16 cellular contexts compared by ENCODE assay signal in the genomic region with DNA sequence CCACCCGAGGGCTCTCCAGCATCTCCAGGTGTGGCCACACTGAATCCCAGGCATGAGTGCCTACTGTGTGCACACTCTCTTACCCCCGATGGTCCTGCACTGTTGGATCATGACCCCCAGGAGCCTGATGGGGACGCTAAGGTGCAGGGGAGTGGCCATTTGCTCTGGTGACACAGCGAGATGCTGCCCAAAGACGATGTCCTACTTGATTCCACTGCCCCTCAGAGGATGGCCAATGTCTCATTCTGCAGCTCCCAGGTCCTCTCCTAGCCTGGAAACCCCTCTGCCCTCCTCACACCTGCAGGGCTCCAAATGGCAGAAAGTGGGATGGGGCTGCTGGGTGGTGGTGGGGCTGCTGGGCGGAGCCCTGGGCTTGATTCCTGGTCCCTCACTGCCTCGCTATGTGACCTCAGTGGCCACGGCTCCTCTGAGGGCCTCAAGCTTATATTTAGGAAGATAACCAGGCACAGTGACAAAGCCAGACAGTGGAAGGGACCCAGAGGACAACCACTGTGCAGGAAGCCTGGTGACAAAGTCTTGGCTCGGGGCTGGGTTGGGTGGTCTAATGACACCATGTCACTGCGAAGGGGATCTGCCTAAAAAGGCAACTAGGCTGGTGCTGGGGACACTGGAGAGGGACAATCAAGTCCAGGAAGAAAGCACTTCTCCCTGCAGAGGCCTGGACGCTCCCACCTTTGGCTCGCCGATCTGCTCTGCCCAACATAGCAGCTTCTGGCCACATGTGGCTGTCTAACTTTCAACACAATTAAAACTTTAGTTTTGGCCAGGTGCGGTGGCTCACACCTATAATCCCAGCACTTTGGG. TPM values are rescaled to one million over a fixed set of nuclear protein-coding genes. Genes with fewer than 3 reads are reported as not detected.
"Had no signal": no experiment of that assay in that cellular context is flagged by ENCODE, and none has a peak within 500 bp of the region (broad histone marks: within the 10 kb centered on the region; RNA-seq: fewer than 3 reads in every experiment).

No MANE protein-coding gene starts in this region.

- H3K9me3 ChIP-seq: esophagus squamous epithelium had no signal

- H3K4me3 ChIP-seq: esophagus squamous epithelium had no signal

- ATAC-seq: activated CD8-positive, alpha-beta memory T cell treated with anti-CD3 and anti-CD28 coated beads, Interleukin-2, amount 10 ng/mL, durations not matched to agents 7 days and 5 days; foreskin keratinocyte had no signal

- H3K36me3 Mint-ChIP-seq: activated CD8-positive, alpha-beta memory T cell treated with anti-CD3 and anti-CD28 coated beads, Interleukin-2, amount 10 ng/mL, durations not matched to agents 7 days and 5 days; activated naive CD8-positive, alpha-beta T cell treated with anti-CD3 and anti-CD28 coated beads for 36 hours; naive B cell had no signal

- H3K4me3 Mint-ChIP-seq: activated CD8-positive, alpha-beta memory T cell treated with anti-CD3 and anti-CD28 coated beads, Interleukin-2, amount 10 ng/mL, durations not matched to agents 7 days and 5 days; activated naive CD8-positive, alpha-beta T cell treated with anti-CD3 and anti-CD28 coated beads for 36 hours; activated T-cell treated with anti-CD3 and anti-CD28 coated beads, Interleukin-2, amount 50 U/mL, for 24 hours; stimulated activated naive CD8-positive, alpha-beta T cell treated with anti-CD3 and anti-CD28 coated beads, Interleukin-15, Interleukin-2, amounts not matched to agents 100 ng/mL and 50 ng/mL, for 24 hours had no signal

- H3K27me3 ChIP-seq: foreskin keratinocyte had no signal

- H3K27ac ChIP-seq: foreskin keratinocyte had no signal

- H3K27me3 Mint-ChIP-seq: activated CD8-positive, alpha-beta memory T cell treated with anti-CD3 and anti-CD28 coated beads, Interleukin-2, amount 10 ng/mL, durations not matched to agents 7 days and 5 days; activated T-cell treated with anti-CD3 and anti-CD28 coated beads, Interleukin-2, amount 50 U/mL, for 24 hours; stimulated activated naive CD8-positive, alpha-beta T cell treated with anti-CD3 and anti-CD28 coated beads, Interleukin-15, Interleukin-2, amounts not matched to agents 100 ng/mL and 50 ng/mL, for 24 hours had no signal

- DNase-seq: activated CD4-positive, alpha-beta T cell treated with anti-CD3 and anti-CD28 coated beads for 1 hour; activated CD4-positive, alpha-beta T cell treated with anti-CD3 and anti-CD28 coated beads, Interleukin-2, amount 50 U/mL, for 48 hours; activated CD8-positive, alpha-beta memory T cell treated with anti-CD3 and anti-CD28 coated beads, Interleukin-2, amount 10 ng/mL, durations not matched to agents 7 days and 5 days; activated gamma-delta T cell treated with Interleukin-2 at 50 U/mL for 16 hours; activated naive CD8-positive, alpha-beta T cell treated with anti-CD3 and anti-CD28 coated beads for 36 hours; activated T-cell treated with anti-CD3 and anti-CD28 coated beads, Interleukin-2, amount 50 U/mL, for 24 hours; anterior cingulate cortex; esophagus squamous epithelium; foreskin keratinocyte; head of caudate nucleus; naive B cell; nucleus accumbens; stimulated activated CD4-positive, alpha-beta T cell treated with anti-CD3 and anti-CD28 coated beads, Interleukin-2, amount 100 ng/mL, for 48 hours; stimulated activated CD8-positive, alpha-beta memory T cell treated with anti-CD3 and anti-CD28 coated beads, Interleukin-4, amount 100 ng/mL, for 48 hours had no signal

- H3K9me3 Mint-ChIP-seq: activated naive CD8-positive, alpha-beta T cell treated with anti-CD3 and anti-CD28 coated beads for 36 hours; activated T-cell treated with anti-CD3 and anti-CD28 coated beads, Interleukin-2, amount 50 U/mL, for 24 hours; naive B cell; stimulated activated naive CD8-positive, alpha-beta T cell treated with anti-CD3 and anti-CD28 coated beads, Interleukin-15, Interleukin-2, amounts not matched to agents 100 ng/mL and 50 ng/mL, for 24 hours had no signal

- H3K4me1 Mint-ChIP-seq: naive B cell had no signal

- H3K27ac Mint-ChIP-seq: activated CD8-positive, alpha-beta memory T cell treated with anti-CD3 and anti-CD28 coated beads, Interleukin-2, amount 10 ng/mL, durations not matched to agents 7 days and 5 days; activated naive CD8-positive, alpha-beta T cell treated with anti-CD3 and anti-CD28 coated beads for 36 hours; activated T-cell treated with anti-CD3 and anti-CD28 coated beads, Interleukin-2, amount 50 U/mL, for 24 hours; naive B cell; progenitor cell of endocrine pancreas; stimulated activated naive CD8-positive, alpha-beta T cell treated with anti-CD3 and anti-CD28 coated beads, Interleukin-15, Interleukin-2, amounts not matched to agents 100 ng/mL and 50 ng/mL, for 24 hours had no signal

RNA-seq across cellular contexts. Expression of a gene that starts 28.4 kb away (rescaled TPM):
- total RNA-seq: activated naive CD8-positive, alpha-beta T cell treated with anti-CD3 and anti-CD28 coated beads for 36 hours had no signal
